2 cellular contexts compared by ENCODE assay signal in genomic region chr12:104385510-104385909, GRCh38.
TF ChIP-seq lines count a peak whose summit lies in the region.

No MANE protein-coding gene starts in this region.

TF ChIP-seq in HEK293, 187 proteins besides CTCF, POLR2A, EP300 and RAD21:
- TF ChIP-seq ZNF513 (tag by site-specific recombination; IDR thresholded peaks at IDR 0.05) (peak; percentile 83), WT1 (tag by site-specific recombination; IDR thresholded peaks at IDR 0.05) (no peak)

TF ChIP-seq in K562, 482 proteins besides CTCF, POLR2A, EP300 and RAD21:
- TF ChIP-seq PHB (CRISPR knock-in tag; IDR thresholded peaks at IDR 0.05) (no peak), TEAD1 (CRISPR knock-in tag; IDR thresholded peaks at IDR 0.05) (no peak), ELK3 (CRISPR knock-in tag; IDR thresholded peaks at IDR 0.05) (no peak), GATA2 (CRISPR knock-in tag; IDR thresholded peaks at IDR 0.05) (no peak), PRDM10 (IDR thresholded peaks at IDR 0.05; ENCODE audit: partially characterized antibody) (no peak), ZBTB11 (CRISPR knock-in tag; IDR thresholded peaks at IDR 0.05) (no peak), OTX1 (CRISPR knock-in tag; IDR thresholded peaks at IDR 0.05) (peak; percentile 48; the same call in 1 of the 2 replicates)
TF ChIP-seq in K562: peak in this region for 1.
